ENCODE assay signal across 18 cellular contexts in genomic region chr17:35167046-35167445, GRCh38. TPM values are rescaled to one million over a fixed set of nuclear protein-coding genes. Genes with fewer than 3 reads are reported as not detected.
"Had no signal": no experiment of that assay in that cellular context is flagged by ENCODE, and none has a peak within 500 bp of the region (broad histone marks: within the 10 kb centered on the region; RNA-seq: fewer than 3 reads in every experiment).

No MANE protein-coding gene starts in this region.

- DNase-seq: activated CD4-positive, CD25-positive, alpha-beta regulatory T cell treated with anti-CD3 and anti-CD28 coated beads, Interleukin-2, amount 50 U/mL, for 72 hours; activated naive CD4-positive, alpha-beta T cell treated with anti-CD3 and anti-CD28 coated beads, Interleukin-2, amount 10 ng/mL, durations not matched to agents 7 days and 5 days; adrenal gland; esophagus squamous epithelium; lower lobe of right lung; naive B cell; stimulated activated CD4-positive, alpha-beta T cell treated with anti-CD3 and anti-CD28 coated beads, Interleukin-15, amount 100 ng/mL, for 24 hours; stimulated activated CD4-positive, alpha-beta T cell treated with anti-CD3 and anti-CD28 coated beads, Interleukin-4, amount 100 ng/mL, for 24 hours; stimulated activated naive CD4-positive, alpha-beta T cell treated with Interleukin-2 at 50 U/mL for 16 hours; T-helper 1 cell; T1000 had no signal

- H3K9me3 Mint-ChIP-seq: activated naive CD4-positive, alpha-beta T cell treated with anti-CD3 and anti-CD28 coated beads, Interleukin-2, amount 10 ng/mL, durations not matched to agents 7 days and 5 days; naive B cell; type B pancreatic cell had no signal

- H2AFZ ChIP-seq: parathyroid adenoma had no signal

- H3K27me3 ChIP-seq: adrenal gland, cardiac muscle cell had no signal

- H3K27ac ChIP-seq: adrenal gland, cardiac muscle cell, esophagus squamous epithelium, lower lobe of right lung, parathyroid adenoma had no signal

- H3K9ac ChIP-seq: parathyroid adenoma had no signal

- H3K79me2 ChIP-seq: parathyroid adenoma had no signal

- H3K4me3 ChIP-seq: adrenal gland, cardiac muscle cell, esophagus squamous epithelium, lower lobe of right lung had no signal

- H3K9me3 ChIP-seq: adrenal gland, esophagus squamous epithelium, lower lobe of right lung had no signal

- H3K4me1 Mint-ChIP-seq: naive B cell had no signal

- H3K36me3 ChIP-seq: adrenal gland, esophagus squamous epithelium, lower lobe of right lung had no signal

- H3K27ac Mint-ChIP-seq: activated naive CD4-positive, alpha-beta T cell treated with anti-CD3 and anti-CD28 coated beads, Interleukin-2, amount 10 ng/mL, durations not matched to agents 7 days and 5 days; naive B cell; type B pancreatic cell had no signal

- ATAC-seq: lower lobe of right lung, SK-N-SH treated with all-trans-retinoic acid at 6 μM for 48 hours had no signal

- H3K4me1 ChIP-seq: adrenal gland, parathyroid adenoma had no signal

- H3K4me3 Mint-ChIP-seq: activated naive CD4-positive, alpha-beta T cell treated with anti-CD3 and anti-CD28 coated beads, Interleukin-2, amount 10 ng/mL, durations not matched to agents 7 days and 5 days; naive B cell; type B pancreatic cell had no signal

- H3K27me3 Mint-ChIP-seq: activated naive CD4-positive, alpha-beta T cell treated with anti-CD3 and anti-CD28 coated beads, Interleukin-2, amount 10 ng/mL, durations not matched to agents 7 days and 5 days had no signal

- H3K36me3 Mint-ChIP-seq: activated naive CD4-positive, alpha-beta T cell treated with anti-CD3 and anti-CD28 coated beads, Interleukin-2, amount 10 ng/mL, durations not matched to agents 7 days and 5 days; naive B cell; type B pancreatic cell had no signal

RNA-seq across cellular contexts. Expression of gene UNC45B, which starts 19.4 kb away (rescaled TPM):
- total RNA-seq: esophagus squamous epithelium, fibroblast of villous mesenchyme, renal cortical epithelial cell had no signal

RNA-seq across cellular contexts. Expression of gene SLC35G3, which starts 27.1 kb away (rescaled TPM):
- total RNA-seq: adrenal gland, cardiac muscle cell, esophagus squamous epithelium, fibroblast of villous mesenchyme, lower lobe of right lung, renal cortical epithelial cell, skeletal muscle tissue had no signal
- polyA plus RNA-seq: adrenal gland had no signal

RNA-seq across cellular contexts. Expression of gene FNDC8, which starts 45.6 kb away (rescaled TPM):
- total RNA-seq: adrenal gland, cardiac muscle cell, esophagus squamous epithelium, fibroblast of villous mesenchyme, lower lobe of right lung, renal cortical epithelial cell, skeletal muscle tissue had no signal
- polyA plus RNA-seq: adrenal gland, cardiac muscle cell had no signal
